14 cellular contexts compared by ENCODE assay signal in the genomic region with DNA sequence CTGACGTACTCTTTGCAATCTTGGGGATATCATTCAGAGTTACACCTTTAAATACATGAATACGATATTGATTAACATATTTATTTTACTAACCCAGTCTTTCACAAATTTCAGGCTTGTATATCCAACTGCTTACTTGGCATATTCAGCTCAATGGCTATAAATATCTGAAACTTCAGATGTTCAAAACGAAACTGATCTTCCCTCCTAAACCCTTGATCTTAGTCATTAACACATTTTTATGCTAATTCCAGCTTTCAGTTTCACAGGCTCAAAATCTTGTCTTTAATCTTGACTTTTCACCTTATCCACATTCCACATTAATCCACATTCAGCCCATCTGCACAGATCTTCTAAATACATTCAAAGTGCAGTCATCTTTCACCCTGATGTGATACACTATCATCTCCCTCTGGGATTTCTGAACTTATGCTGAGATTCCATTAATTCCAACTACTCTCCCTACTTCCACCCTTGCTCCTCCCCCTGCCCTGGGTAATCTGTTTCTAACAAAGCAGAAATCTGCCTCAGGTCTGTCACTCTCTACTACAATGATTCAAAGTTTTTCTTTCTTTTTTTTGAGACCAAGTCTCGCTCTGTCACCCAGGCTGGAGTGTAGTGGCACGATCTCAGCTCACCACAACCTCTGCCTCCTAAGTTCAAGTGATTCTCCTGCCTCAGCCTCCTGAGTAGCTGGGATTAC.
A peak's percentile ranks its signal among the peaks of the same experiment; 100 is the strongest.
DNase-seq lines count a peak whose midpoint lies in the region; ATAC-seq lines count a peak whose summit lies in the region.
"Had no signal": no experiment of that assay in that cellular context is flagged by ENCODE, and none has a peak within 500 bp of the region (broad histone marks: within the 10 kb centered on the region; RNA-seq: fewer than 3 reads in every experiment).

No MANE protein-coding gene starts in this region.

- DNase-seq in OCI-M1 (lab: John Stamatoyannopoulos, UW): peak; percentile 40
- DNase-seq in activated CD4-positive, alpha-beta T cell treated with anti-CD3 and anti-CD28 coated beads, Interleukin-2, amount 50 U/mL, for 4 hours: no peak
- no peak for DNase-seq in CD1c-positive myeloid dendritic cell (ENCODE audit: extremely low spot score)
- no peak for DNase-seq in DMS53 treated with DMSO at 0.1 percent for 48 hours (lab: John Stamatoyannopoulos, UW; ENCODE audit: unreplicated experiment)
- no peak for DNase-seq in activated CD4-positive, alpha-beta T cell treated with anti-CD3 and anti-CD28 coated beads for 48 hours
- DNase-seq: AML-193, erythroblast, GDM1, NCI-H1436, NCI-H748 treated with DMSO at 0.1 percent for 48 hours, SJCRH30 had no signal

- peak; percentile 90 for ATAC-seq in GM18519 (IDR thresholded peaks at IDR 0.05; ENCODE audit: low FRiP score, unreplicated experiment)
- ATAC-seq in GM21528 (IDR thresholded peaks at IDR 0.05; ENCODE audit: low FRiP score, unreplicated experiment): peak; percentile 75
- peak; percentile 85 for ATAC-seq in HG03039 (IDR thresholded peaks at IDR 0.05; ENCODE audit: unreplicated experiment)
